1 cellular context compared by ENCODE assay signal in genomic region chr12:120687570-120688289, GRCh38.
TF ChIP-seq lines count a peak whose summit lies in the region.

No MANE protein-coding gene starts in this region.

TF ChIP-seq in K562, 482 proteins besides CTCF, POLR2A, EP300 and RAD21:
- TF ChIP-seq L3MBTL2 (IDR thresholded peaks at IDR 0.05) (peak; percentile 33; the same call in 1 of the 2 replicates), EGR1 (conservative IDR thresholded peaks at IDR 0.05) (peak; percentile 39; the same call in 1 of the 2 replicates), ZNF639 (CRISPR knock-in tag; conservative IDR thresholded peaks at IDR 0.05 in 1 of 2, IDR thresholded peaks at IDR 0.05 in 1 of 2) (peak in 1 of 2 experiments; percentile 52; a peak in 1 of 4 replicates), TGIF2 (CRISPR knock-in tag; IDR thresholded peaks at IDR 0.05) (no peak), ZBTB7A (IDR thresholded peaks at IDR 0.05; ENCODE audit: borderline replicate concordance, control insufficient read depth, low read depth, low read length) (peak; percentile 78), IRF2 (CRISPR knock-in tag; IDR thresholded peaks at IDR 0.05) (no peak), ZC3H11A (IDR thresholded peaks at IDR 0.05; ENCODE audit: low read depth, low read length) (no peak), PHTF2 (CRISPR knock-in tag; IDR thresholded peaks at IDR 0.05) (no peak), RBBP5 (IDR thresholded peaks at IDR 0.05; ENCODE audit: borderline replicate concordance, insufficient read depth, low read length, poor library complexity, severe bottlenecking) (peak; percentile 14), POLR3A (IDR thresholded peaks at IDR 0.05; ENCODE audit: borderline replicate concordance, extremely low read depth, insufficient read depth, insufficient read length) (no peak), ZNF668 (CRISPR knock-in tag; IDR thresholded peaks at IDR 0.05) (no peak), ZSCAN32 (CRISPR knock-in tag; IDR thresholded peaks at IDR 0.05) (no peak), ZNF395 (CRISPR knock-in tag; IDR thresholded peaks at IDR 0.05) (0 out of 2 replicates have a peak, but pooled peaks have one; percentile 79), ZSCAN29 (IDR thresholded peaks at IDR 0.05) (peak; percentile 66; the same call in 1 of the 2 replicates), BHLHE40 (IDR thresholded peaks at IDR 0.05; ENCODE audit: low read length) (peak; percentile 94), E2F6 (IDR thresholded peaks at IDR 0.05; ENCODE audit: borderline replicate concordance in 1 of 2, extremely low read depth in 1 of 2, insufficient read depth in 1 of 2, insufficient read length in 1 of 2, low read depth in 1 of 2, low read length in 1 of 2, poor library complexity in 1 of 2, severe bottlenecking in 1 of 2) (peak in 1 of 2 experiments; percentile 45), SAP30 (IDR thresholded peaks at IDR 0.05; ENCODE audit: borderline replicate concordance, insufficient read depth, low read depth, low read length, poor library complexity, severe bottlenecking) (peak; percentile 17)
- TF ChIP-seq, protein P1, sequence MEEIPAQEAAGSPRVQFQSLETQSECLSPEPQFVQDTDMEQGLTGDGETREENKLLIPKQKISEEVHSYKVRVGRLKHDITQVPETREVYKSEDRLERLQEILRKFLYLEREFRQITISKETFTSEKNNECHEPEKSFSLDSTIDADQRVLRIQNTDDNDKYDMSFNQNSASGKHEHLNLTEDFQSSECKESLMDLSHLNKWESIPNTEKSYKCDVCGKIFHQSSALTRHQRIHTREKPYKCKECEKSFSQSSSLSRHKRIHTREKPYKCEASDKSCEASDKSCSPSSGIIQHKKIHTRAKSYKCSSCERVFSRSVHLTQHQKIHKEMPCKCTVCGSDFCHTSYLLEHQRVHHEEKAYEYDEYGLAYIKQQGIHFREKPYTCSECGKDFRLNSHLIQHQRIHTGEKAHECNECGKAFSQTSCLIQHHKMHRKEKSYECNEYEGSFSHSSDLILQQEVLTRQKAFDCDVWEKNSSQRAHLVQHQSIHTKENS (CRISPR knock-in tag; IDR thresholded peaks at IDR 0.05) = no peak
TF ChIP-seq in K562: peak in this region for 10.
